In genomic region chr1:203275656-203276272, GRCh38 we compare ENCODE assay signal across 13 cellular contexts. TPM values are rescaled to one million over a fixed set of nuclear protein-coding genes. Genes with fewer than 3 reads are reported as not detected.
A peak's percentile ranks its signal among the peaks of the same experiment; 100 is the strongest.
DNase-seq lines count a peak whose midpoint lies in the region; ATAC-seq and TF ChIP-seq lines count a peak whose summit lies in the region.
"Had no signal": no experiment of that assay in that cellular context is flagged by ENCODE, and none has a peak within 500 bp of the region (broad histone marks: within the 10 kb centered on the region; RNA-seq: fewer than 3 reads in every experiment).

No MANE protein-coding gene starts in this region.

- no peak for DNase-seq in CD14-positive monocyte (ENCODE audit: low spot score)
- peak; percentile 2 for DNase-seq in OCI-LY7 (ENCODE audit: low spot score)
- DNase-seq in immature natural killer cell = no peak
- no peak for DNase-seq in stimulated activated effector memory CD8-positive, alpha-beta T cell treated with anti-CD3 and anti-CD28 coated beads, Interleukin-12 subunit alpha, Interleukin-12 subunit beta, amount 100 ng/mL, for 72 hours (ENCODE audit: low spot score in 2 of 2)
- no peak for DNase-seq in activated T-cell treated with anti-CD3 and anti-CD28 coated beads, Interleukin-2, amount 50 U/mL, for 48 hours
- DNase-seq in effector CD8-positive, alpha-beta T cell (lab: John Stamatoyannopoulos, UW) = no peak
- DNase-seq: activated CD4-positive, CD25-positive, alpha-beta regulatory T cell; foreskin keratinocyte; kidney glomerular epithelial cell; stimulated activated CD4-positive, alpha-beta T cell treated with anti-CD3 and anti-CD28 coated beads, Interleukin-12 subunit alpha, Interleukin-12 subunit beta, amount 100 ng/mL, for 4 hours had no signal

- no peak for TF ChIP-seq CTCF in CD14-positive monocyte (IDR thresholded peaks at IDR 0.05)
- TF ChIP-seq CTCF in OCI-LY7 (conservative IDR thresholded peaks at IDR 0.05; ENCODE audit: low read length) = no peak

- H3K9me3 ChIP-seq in OCI-LY7 (ENCODE audit: low read length) = no peaks in the 10 kb centered on the region

- H3K4me1 Mint-ChIP-seq in CD14-positive monocyte = peaks cover 67% of the 10 kb centered on the region
- H3K4me1 Mint-ChIP-seq in immature natural killer cell = peaks cover 41 to 51% of the 10 kb centered on the region in 2 donors
- H3K4me1 Mint-ChIP-seq in stimulated activated effector memory CD8-positive, alpha-beta T cell treated with anti-CD3 and anti-CD28 coated beads, Interleukin-12 subunit alpha, Interleukin-12 subunit beta, amount 100 ng/mL, for 72 hours = peaks cover 64% of the 10 kb centered on the region

- H3K4me3 ChIP-seq in OCI-LY7 (ENCODE audit: low read depth, low read length, poor library complexity, severe bottlenecking) = no peak overlapping the region

- BruUV-seq in OCI-LY7 (replicated peaks; lab: Mats Ljungman, UMichigan) = no TSS peak

- peak overlapping the region in 6 of 7 donors; percentile 50 to 95 (median 86) for H3K27ac Mint-ChIP-seq in CD14-positive monocyte
- H3K27ac Mint-ChIP-seq in immature natural killer cell = peak overlapping the region in 4 of 6 donors; percentile 29 to 80 (median 52)
- H3K27ac Mint-ChIP-seq in stimulated activated effector memory CD8-positive, alpha-beta T cell treated with anti-CD3 and anti-CD28 coated beads, Interleukin-12 subunit alpha, Interleukin-12 subunit beta, amount 100 ng/mL, for 72 hours = peak overlapping the region; percentile 9

- peaks cover 5% of the 10 kb centered on the region; the same call in 1 of the 2 replicates for H3K79me2 ChIP-seq in OCI-LY7 (ENCODE audit: insufficient read depth, low read depth, low read length)

- no peaks in the 10 kb centered on the region for H3K9me2 ChIP-seq in OCI-LY7 (ENCODE audit: insufficient read depth, low read length)

- H3K9me3 Mint-ChIP-seq in CD14-positive monocyte (peaks cover 0 to 2% (median 0%) of the 10 kb centered on the region in 7 donors), immature natural killer cell (no peaks in the 10 kb centered on the region)
- H3K9me3 Mint-ChIP-seq in stimulated activated effector memory CD8-positive, alpha-beta T cell treated with anti-CD3 and anti-CD28 coated beads, Interleukin-12 subunit alpha, Interleukin-12 subunit beta, amount 100 ng/mL, for 72 hours = no peaks in the 10 kb centered on the region

- H3K27ac ChIP-seq in OCI-LY7 (ENCODE audit: low read depth, low read length, poor library complexity, severe bottlenecking) = peak overlapping the region; percentile 88
- H3K27ac ChIP-seq: foreskin keratinocyte had no signal

- CTCF ChIA-PET in OCI-LY7 (lab: Charles Lee; ENCODE audit: unreplicated experiment) = interaction anchor here (0.6 kb wide), 1 partner anchor 20 kb away, joined by 5 read pairs; no protein-coding TSS in a partner anchor

- no peaks in the 10 kb centered on the region for H3K36me3 ChIP-seq in OCI-LY7 (ENCODE audit: insufficient read depth, low read length)

- H3K4me3 Mint-ChIP-seq in CD14-positive monocyte (no peak overlapping the region), immature natural killer cell (no peak overlapping the region)
- peak overlapping the region; percentile 72 for H3K4me3 Mint-ChIP-seq in stimulated activated effector memory CD8-positive, alpha-beta T cell treated with anti-CD3 and anti-CD28 coated beads, Interleukin-12 subunit alpha, Interleukin-12 subunit beta, amount 100 ng/mL, for 72 hours

- H3K27me3 Mint-ChIP-seq in CD14-positive monocyte (ENCODE audit: low read depth in 3 of 3) (peaks cover 0 to 8% (median 2%) of the 10 kb centered on the region in 3 donors), immature natural killer cell (ENCODE audit: low read depth in 3 of 3) (peaks cover 3 to 6% (median 5%) of the 10 kb centered on the region in 3 donors)

- H3K4me2 ChIP-seq in OCI-LY7 (ENCODE audit: low read length) = peak overlapping the region; percentile 96

- POLR2A ChIA-PET in OCI-LY7 (lab: Charles Lee) = interaction anchor here (0.6 to 23.3 kb wide), 3 partner anchors 32 to 468 kb away, joined by 3 to 458 read pairs (median 77); partner anchors contain the start of gene BTG2

- H4K20me1 ChIP-seq in OCI-LY7 (ENCODE audit: insufficient read depth, low read length) = no peaks in the 10 kb centered on the region

- ATAC-seq in stimulated activated effector memory CD8-positive, alpha-beta T cell treated with anti-CD3 and anti-CD28 coated beads, Interleukin-12 subunit alpha, Interleukin-12 subunit beta, amount 100 ng/mL, for 72 hours = no peak
- no peak for ATAC-seq in GM18511 (IDR thresholded peaks at IDR 0.05; ENCODE audit: unreplicated experiment)
- ATAC-seq in GM18868 (IDR thresholded peaks at IDR 0.05; ENCODE audit: unreplicated experiment) = no peak
- ATAC-seq: foreskin keratinocyte had no signal

- H3K4me1 ChIP-seq in OCI-LY7 (ENCODE audit: insufficient read depth, low read length, poor library complexity, severe bottlenecking) = peaks cover 98% of the 10 kb centered on the region

- H2AFZ ChIP-seq in OCI-LY7 (ENCODE audit: low read length) = no peak overlapping the region

- H3K36me3 Mint-ChIP-seq in CD14-positive monocyte (peaks cover 2 to 12% of the 10 kb centered on the region in 2 donors), immature natural killer cell (no peaks in the 10 kb centered on the region)
- H3K36me3 Mint-ChIP-seq in stimulated activated effector memory CD8-positive, alpha-beta T cell treated with anti-CD3 and anti-CD28 coated beads, Interleukin-12 subunit alpha, Interleukin-12 subunit beta, amount 100 ng/mL, for 72 hours = no peaks in the 10 kb centered on the region

- intact Hi-C loops in CD14-positive monocyte (cut with micrococcal nuclease) = loop anchor here in 1 of 2 donors (2.0 to 10.0 kb wide), 2 partner anchors 49 to 129 kb away; no protein-coding TSS in a partner anchor
- intact Hi-C loops in OCI-LY7 (cut with micrococcal nuclease; ENCODE audit: unreplicated experiment) = no loop called here

RNA-seq across cellular contexts. Expression of gene BTG2, which starts 29.6 kb away (rescaled TPM):
- 100 to 1,000 TPM; 293 to 483 TPM for polyA plus RNA-seq in CD14-positive monocyte
- 146 and 156 TPM in 2 replicates for total RNA-seq in OCI-LY7 (2014; rRNA removed; shearing (Covaris generic))
- 99.5 and 102 TPM in 2 replicates for total RNA-seq in OCI-LY7 (2022)
- polyA plus RNA-seq in immature natural killer cell = 100 to 1,000 TPM; 112 to 147 (median 127) TPM

RNA-seq across cellular contexts. Expression of gene CHIT1, which starts 46.3 kb away (rescaled TPM):
- under 1 TPM in 1 of 2 donors, not detected in 1; 0.51 TPM for polyA plus RNA-seq in CD14-positive monocyte
- 1.9 TPM in 2 replicates for total RNA-seq in OCI-LY7 (2014; rRNA removed; shearing (Covaris generic))
- total RNA-seq in OCI-LY7 (2022) = 3.6 and 4.6 TPM in 2 replicates
- not detected for polyA plus RNA-seq in immature natural killer cell
- total RNA-seq: dermis microvascular lymphatic vessel endothelial cell, foreskin keratinocyte had no signal
- polyA plus RNA-seq: foreskin keratinocyte had no signal

Comparison
In these comparisons a context has a peak if more than half of its experiments do, and no peak if none do; other contexts are left out.
1. H3K27ac Mint-ChIP-seq: peak in every context shown above with its lines; median percentile 86 in CD14-positive monocyte; 52 in immature natural killer cell; 9 in stimulated activated effector memory CD8-positive, alpha-beta T cell treated with anti-CD3 and anti-CD28 coated beads, Interleukin-12 subunit alpha, Interleukin-12 subunit beta, amount 100 ng/mL, for 72 hours.